9 cellular contexts compared by ENCODE assay signal in the genomic region with DNA sequence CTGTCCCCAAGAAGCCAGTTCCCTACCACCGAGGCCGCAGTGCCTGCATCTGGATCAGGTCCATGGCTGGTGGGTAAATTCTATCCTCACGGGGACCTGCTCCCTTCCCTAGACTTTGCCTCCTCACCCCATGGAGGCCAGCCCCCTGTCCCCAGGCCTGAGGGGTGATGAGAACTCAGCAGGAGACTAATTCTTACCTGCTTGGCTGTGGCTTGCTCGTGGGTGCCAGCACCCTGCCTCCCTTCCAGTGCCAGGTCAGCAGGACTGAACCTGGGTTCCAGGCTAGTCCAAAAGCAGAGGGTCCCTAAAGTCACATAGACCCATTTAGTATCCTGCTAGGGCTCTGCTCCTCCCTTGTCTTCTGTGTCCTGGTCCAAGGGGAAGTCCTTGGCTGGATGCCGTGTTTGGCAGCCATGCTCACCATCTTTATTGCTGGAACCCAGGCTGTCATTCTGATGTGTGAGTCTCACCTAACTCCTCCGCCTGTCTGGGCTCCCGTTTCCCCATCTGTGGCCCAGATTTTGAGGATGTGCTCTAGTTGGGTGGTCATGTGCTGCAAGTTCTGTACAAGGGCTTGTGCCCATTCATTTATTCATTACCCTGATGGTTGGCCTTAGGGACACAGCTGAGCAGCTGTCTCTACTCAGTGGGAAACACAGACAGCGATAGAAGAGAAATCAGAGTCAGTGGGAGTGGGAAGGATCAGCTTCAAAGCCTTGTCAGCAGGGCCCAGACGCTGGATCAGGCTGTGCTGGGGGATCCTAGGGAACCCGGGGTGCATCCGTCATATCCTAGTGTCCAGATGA. TPM values are rescaled to one million over a fixed set of nuclear protein-coding genes. Genes with fewer than 3 reads are reported as not detected.
DNase-seq lines count a peak whose midpoint lies in the region; ATAC-seq, FAIRE-seq and TF ChIP-seq lines count a peak whose summit lies in the region.
"Had no signal": no experiment of that assay in that cellular context is flagged by ENCODE, and none has a peak within 500 bp of the region (broad histone marks: within the 10 kb centered on the region; RNA-seq: fewer than 3 reads in every experiment).

No MANE protein-coding gene starts in this region.

- H3K4me1 ChIP-seq in KMS-11 (ENCODE audit: low read depth, poor library complexity, severe bottlenecking) (no peaks in the 10 kb centered on the region), body of pancreas (peaks cover 47% of the 10 kb centered on the region), kidney (ENCODE audit: control insufficient read depth in 1 of 2, insufficient read depth in 1 of 2, low read depth in 1 of 2, low read length in 2 of 2) (peaks cover 0 to 8% of the 10 kb centered on the region in 2 donors), smooth muscle cell (ENCODE audit: low read depth) (no peaks in the 10 kb centered on the region)

- no peak overlapping the region for H3K4me3 ChIP-seq in KMS-11 (IDR thresholded peaks at IDR 0.05; ENCODE audit: insufficient read depth, low read depth, low read length)
- peak overlapping the region; percentile 66 to 88 for H3K4me3 ChIP-seq in body of pancreas
- peak overlapping the region; percentile 79 to 84 for H3K4me3 ChIP-seq in kidney (ENCODE audit: low read length in 2 of 2)
- peak overlapping the region; percentile 60 for H3K4me3 ChIP-seq in smooth muscle cell

- intact Hi-C loops in body of pancreas (cut with DNase I) (no loop called here), kidney (cut with DNase I) (no loop called here)

- H4K20me1 ChIP-seq in KMS-11 (ENCODE audit: insufficient read depth): no peaks in the 10 kb centered on the region
- H4K20me1 ChIP-seq in smooth muscle cell (ENCODE audit: low read depth): peaks cover 16% of the 10 kb centered on the region

- H3K79me2 ChIP-seq in KMS-11 (ENCODE audit: insufficient read depth, low read depth) (no peaks in the 10 kb centered on the region), smooth muscle cell (ENCODE audit: low read depth) (no peaks in the 10 kb centered on the region)

- H3K4me2 ChIP-seq in KMS-11: peak overlapping the region; percentile 63
- H3K4me2 ChIP-seq in smooth muscle cell: peak overlapping the region; percentile 93

- H3K9ac ChIP-seq in KMS-11 (peak overlapping the region; percentile 49; the same call in 1 of the 2 replicates), kidney (ENCODE audit: low read length in 2 of 2) (peak overlapping the region; percentile 79 to 87), smooth muscle cell (ENCODE audit: low read depth) (peak overlapping the region; percentile 32)

- DNase-seq in EL (peak; percentile 42), body of pancreas (peak; percentile 30 to 43 (median 30)), kidney (peak; percentile 76), smooth muscle cell (lab: John Stamatoyannopoulos, UW; ENCODE audit: unreplicated experiment) (no peak)

- H3K9me3 ChIP-seq in body of pancreas (no peaks in the 10 kb centered on the region), kidney (ENCODE audit: control insufficient read depth in 1 of 2, low read length in 2 of 2) (no peaks in the 10 kb centered on the region), smooth muscle cell (replicated peaks; ENCODE audit: low read depth) (no peaks in the 10 kb centered on the region)

- H2AFZ ChIP-seq in KMS-11 (ENCODE audit: low read depth): peak overlapping the region; percentile 69; the same call in 1 of the 2 replicates
- peak overlapping the region; percentile 86 for H2AFZ ChIP-seq in smooth muscle cell (ENCODE audit: low read depth)

- H3F3A ChIP-seq in smooth muscle cell (ENCODE audit: low read depth): peaks cover 5% of the 10 kb centered on the region

- WGBS in body of pancreas, 2 donors: 22 to 29% methylated on average over 7 to 11 of the region's 11 CpGs
- WGBS in smooth muscle cell (ENCODE audit: low lambda C conversion rate): 63% methylated on average over 11 of the region's 11 CpGs

- no peak for TF ChIP-seq POLR2A in body of pancreas (IDR thresholded peaks at IDR 0.05)

- ATAC-seq in body of pancreas (no peak), HG03520 (IDR thresholded peaks at IDR 0.05; ENCODE audit: unreplicated experiment) (no peak), GM18520 (IDR thresholded peaks at IDR 0.05; ENCODE audit: unreplicated experiment) (no peak), GM18873 (IDR thresholded peaks at IDR 0.05; ENCODE audit: low FRiP score, unreplicated experiment) (no peak)

- H3K27ac ChIP-seq in KMS-11 (no peak overlapping the region), body of pancreas (peak overlapping the region; percentile 53 to 93 (median 86)), kidney (ENCODE audit: low read depth in 2 of 2, low read length in 2 of 2) (peak overlapping the region; percentile 67 to 69), smooth muscle cell (ENCODE audit: low read depth) (no peak overlapping the region)

- H3K36me3 ChIP-seq in KMS-11 (ENCODE audit: insufficient read depth) (no peaks in the 10 kb centered on the region), body of pancreas (replicated peaks in 1 of 2; ENCODE audit: insufficient read depth in 1 of 2, low read depth in 2 of 2) (no peaks in the 10 kb centered on the region), kidney (ENCODE audit: control insufficient read depth in 1 of 2, insufficient read depth in 2 of 2, low read length in 2 of 2) (no peaks in the 10 kb centered on the region), smooth muscle cell (ENCODE audit: low read depth) (no peaks in the 10 kb centered on the region)

- H3K27me3 ChIP-seq in KMS-11 (ENCODE audit: insufficient read depth, low read depth): no peaks in the 10 kb centered on the region
- no peaks in the 10 kb centered on the region for H3K27me3 ChIP-seq in body of pancreas
- no peaks in the 10 kb centered on the region for H3K27me3 ChIP-seq in smooth muscle cell (ENCODE audit: low read depth)

- TF ChIP-seq CTCF in KMS-11 (conservative IDR thresholded peaks at IDR 0.05; ENCODE audit: low read depth, low read length) (no peak), body of pancreas (IDR thresholded peaks at IDR 0.05) (no peak), kidney (IDR thresholded peaks at IDR 0.05; ENCODE audit: borderline replicate concordance, extremely low read depth, insufficient read depth) (no peak), smooth muscle cell (IDR thresholded peaks at IDR 0.05; ENCODE audit: borderline replicate concordance, insufficient read depth, poor library complexity, severe bottlenecking) (no peak)

- no peak for FAIRE-seq in kidney (lab: Jason Lieb, UNC)

RNA-seq across cellular contexts. Expression of gene PLBD2, which starts 0.9 kb away (rescaled TPM):
- total RNA-seq in body of pancreas (10 to 100 TPM; 17.8 to 18.4 TPM), kidney (37.9 TPM), smooth muscle cell (14.2 and 19.6 TPM in 2 replicates)
- polyA plus RNA-seq in kidney (ENCODE audit: insufficient read depth, low read depth, low replicate concordance) (12.1 TPM), smooth muscle cell (28.2 and 32.9 TPM in 2 replicates)

RNA-seq across cellular contexts. Expression of gene SLC8B1, which starts 24.4 kb away (rescaled TPM):
- total RNA-seq in body of pancreas (10 to 100 TPM; 25.2 to 44.2 TPM), kidney (61.5 TPM), smooth muscle cell (14.3 and 17.5 TPM in 2 replicates)
- polyA plus RNA-seq in kidney (ENCODE audit: insufficient read depth, low read depth, low replicate concordance) (18.6 TPM), smooth muscle cell (11.8 and 13.8 TPM in 2 replicates)

RNA-seq across cellular contexts. Expression of gene SDS, which starts 44.4 kb away (rescaled TPM):
- total RNA-seq in body of pancreas: under 1 TPM; 0.33 to 0.52 TPM
- total RNA-seq in kidney: 1.0 TPM
- not detected for polyA plus RNA-seq in kidney (ENCODE audit: insufficient read depth, low read depth, low replicate concordance)
- total RNA-seq in smooth muscle cell: not detected in 2 replicates
- not detected in 2 replicates for polyA plus RNA-seq in smooth muscle cell
- total RNA-seq: T-helper 1 cell treated with Interleukin-12 subunit alpha and Interleukin-12 subunit beta and Interleukin-4 antibody, amounts not matched to agents 30 ng/mL and 1 ng/mL, for 36 hours had no signal

Comparison
In these comparisons a context has a peak if more than half of its experiments do, and no peak if none do; other contexts are left out.
1. H3K27ac ChIP-seq: peak in body of pancreas (4 of 4) and kidney (2 of 2); none in KMS-11 (single experiment) and smooth muscle cell (single experiment).
2. H3K9ac ChIP-seq: peak in every context shown above with its lines; median percentile 83 in kidney; 49 in KMS-11; 32 in smooth muscle cell.